Comparison of ENCODE assay signal across 8 cellular contexts in the genomic region with DNA sequence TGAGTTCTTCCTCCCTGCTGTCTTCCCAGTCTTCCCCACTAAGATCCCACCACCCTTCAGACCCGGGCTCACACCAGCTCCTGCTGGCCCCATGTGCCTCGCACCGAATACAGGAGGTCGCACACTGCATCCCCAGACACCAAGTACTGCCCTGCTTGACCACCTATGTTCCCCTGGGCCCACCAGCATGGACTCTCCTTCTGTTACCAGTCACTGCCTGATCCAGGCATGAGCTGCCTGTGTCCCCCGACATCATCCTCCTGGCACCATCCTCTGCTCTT.
DNase-seq lines count a peak whose midpoint lies in the region; ATAC-seq and TF ChIP-seq lines count a peak whose summit lies in the region.

No MANE protein-coding gene starts in this region.

- in situ Hi-C loops in astrocyte of the spinal cord (cut with HindIII; ENCODE audit: low sequenced_read_pairs), result loop anchor here (25.0 kb wide), 1 partner anchor 480 kb away; no protein-coding TSS in a partner anchor

- no peak for TF ChIP-seq CTCF in astrocyte of the spinal cord (IDR thresholded peaks at IDR 0.05; ENCODE audit: low read depth, low read length)

- DNase-seq in astrocyte of the spinal cord (ENCODE audit: low read depth, low spot score), result no peak
- DNase-seq in stimulated activated naive CD8-positive, alpha-beta T cell treated with anti-CD3 and anti-CD28 coated beads, Interleukin-15, Interleukin-2, amounts not matched to agents 100 U/mL and 50 U/mL, for 24 hours, result no peak
- DNase-seq in NCI-H1694 treated with DMSO at 0.1 percent for 48 hours (lab: John Stamatoyannopoulos, UW), result no peak
- DNase-seq in stimulated activated CD4-positive, alpha-beta T cell treated with anti-CD3 and anti-CD28 coated beads, Interleukin-2, amount 100 ng/mL, for 48 hours, result no peak
- DNase-seq in NCI-H1048 (lab: John Stamatoyannopoulos, UW), result no peak
- no peak for DNase-seq in NCI-H510A (lab: John Stamatoyannopoulos, UW)

- ATAC-seq in GM19395 (IDR thresholded peaks at IDR 0.05; ENCODE audit: unreplicated experiment), result peak; percentile 25
- peak; percentile 31 for ATAC-seq in HG03066 (IDR thresholded peaks at IDR 0.05; ENCODE audit: low read depth, unreplicated experiment)
- ATAC-seq in stimulated activated naive CD8-positive, alpha-beta T cell treated with anti-CD3 and anti-CD28 coated beads, Interleukin-15, Interleukin-2, amounts not matched to agents 100 U/mL and 50 U/mL, for 24 hours, result peak; percentile 6

- peak overlapping the region; percentile 8 for H3K4me3 ChIP-seq in astrocyte of the spinal cord (ENCODE audit: low read depth, low read length)
